8 cellular contexts compared by ENCODE assay signal in genomic region chr2:101307503-101307902, GRCh38. TPM values are rescaled to one million over a fixed set of nuclear protein-coding genes. Genes with fewer than 3 reads are reported as not detected.
DNase-seq lines count a peak whose midpoint lies in the region; ATAC-seq and TF ChIP-seq lines count a peak whose summit lies in the region.

No MANE protein-coding gene starts in this region.

- no peaks in the 10 kb centered on the region for H3K9me3 Mint-ChIP-seq in activated T-cell treated with anti-CD3 and anti-CD28 coated beads, Interleukin-2, amount 50 U/mL, for 24 hours

- H3K36me3 Mint-ChIP-seq in activated T-cell treated with anti-CD3 and anti-CD28 coated beads, Interleukin-2, amount 50 U/mL, for 24 hours (ENCODE audit: low read depth), result peaks cover 45% of the 10 kb centered on the region

- peaks cover 83% of the 10 kb centered on the region for H3K4me1 Mint-ChIP-seq in activated T-cell treated with anti-CD3 and anti-CD28 coated beads, Interleukin-2, amount 50 U/mL, for 24 hours (ENCODE audit: low read depth)

- no peak for ATAC-seq in lower lobe of right lung
- no peak for ATAC-seq in HG02840 (IDR thresholded peaks at IDR 0.05; ENCODE audit: low FRiP score, unreplicated experiment)

- no peaks in the 10 kb centered on the region for H3K9me3 ChIP-seq in ascending aorta
- H3K9me3 ChIP-seq in lower lobe of right lung, result no peaks in the 10 kb centered on the region
- H3K9me3 ChIP-seq in transverse colon, result no peaks in the 10 kb centered on the region

- peak overlapping the region; percentile 92 to 94 for H3K27ac ChIP-seq in ascending aorta
- H3K27ac ChIP-seq in lower lobe of right lung, result peak overlapping the region; percentile 95
- H3K27ac ChIP-seq in transverse colon, result peak overlapping the region; percentile 92 to 95 (median 94)

- no peak for TF ChIP-seq CTCF in ascending aorta (IDR thresholded peaks at IDR 0.05)
- no peak for TF ChIP-seq CTCF in lower lobe of right lung (IDR thresholded peaks at IDR 0.05)
- no peak for TF ChIP-seq CTCF in transverse colon (IDR thresholded peaks at IDR 0.05)

- peak overlapping the region; percentile 91 for H3K4me3 Mint-ChIP-seq in activated T-cell treated with anti-CD3 and anti-CD28 coated beads, Interleukin-2, amount 50 U/mL, for 24 hours

- H3K36me3 ChIP-seq in ascending aorta, result peaks cover 0 to 2% of the 10 kb centered on the region in 2 donors
- peaks cover 4% of the 10 kb centered on the region for H3K36me3 ChIP-seq in lower lobe of right lung
- H3K36me3 ChIP-seq in transverse colon, result no peaks in the 10 kb centered on the region

- TF ChIP-seq EP300 in transverse colon (IDR thresholded peaks at IDR 0.05; ENCODE audit: low read depth), result no peak

- H3K4me1 ChIP-seq in ascending aorta, result peaks cover 3 to 17% of the 10 kb centered on the region in 2 donors
- H3K4me1 ChIP-seq in lower lobe of right lung, result peaks cover 54% of the 10 kb centered on the region
- H3K4me1 ChIP-seq in transverse colon, result peaks cover 11 to 59% (median 31%) of the 10 kb centered on the region in 4 donors

- no peak for TF ChIP-seq POLR2A in transverse colon (IDR thresholded peaks at IDR 0.05)

- H3K4me3 ChIP-seq in ascending aorta (peak overlapping the region; percentile 76 to 95), lower lobe of right lung (peak overlapping the region; percentile 93), transverse colon (peak overlapping the region; percentile 78 to 92 (median 85))

- intact Hi-C loops in ascending aorta (cut with DNase I), result loop anchor here (5.0 to 10.0 kb wide), 2 partner anchors 153 to 305 kb away; partner anchors contain the start of genes RPL31 and TBC1D8
- intact Hi-C loops in lower lobe of right lung (cut with DNase I), result no loop called here
- intact Hi-C loops in transverse colon (cut with DNase I; ENCODE audit: low total_unique reads), result no loop called here

- H3K27me3 Mint-ChIP-seq in activated T-cell treated with anti-CD3 and anti-CD28 coated beads, Interleukin-2, amount 50 U/mL, for 24 hours, result no peaks in the 10 kb centered on the region

- no peak for DNase-seq in activated T-cell treated with anti-CD3 and anti-CD28 coated beads, Interleukin-2, amount 50 U/mL, for 24 hours
- no peak for DNase-seq in activated T-cell treated with anti-CD3 and anti-CD28 coated beads, Interleukin-2, amount 50 U/mL, for 1 hour
- DNase-seq in ascending aorta (ENCODE audit: low spot score in 2 of 2), result no peak
- DNase-seq in lower lobe of right lung, result no peak
- DNase-seq in transverse colon, result no peak
- no peak for DNase-seq in iPS-NIHi11 (ENCODE audit: low spot score)
- DNase-seq in DMS153 treated with DMSO at 0.1 percent for 48 hours (lab: John Stamatoyannopoulos, UW; ENCODE audit: unreplicated experiment), result no peak

- 7% methylated on average over 9 of the region's 9 CpGs; no CpG with 5 or more reads in 1 of the 2 donors for WGBS in transverse colon (ENCODE audit: low coverage in 1 of 2), 2 donors

- in situ Hi-C loops in transverse colon (cut with MboI; ENCODE audit: low pct_ligation_motif_present in 1 of 4, low pct_unique_long_range_greater_than_20kb in 1 of 4, low sequenced_read_pairs in 3 of 4), result no loop called here

- peak overlapping the region; percentile 99 for H3K27ac Mint-ChIP-seq in activated T-cell treated with anti-CD3 and anti-CD28 coated beads, Interleukin-2, amount 50 U/mL, for 24 hours

- H3K27me3 ChIP-seq in ascending aorta, result no peaks in the 10 kb centered on the region
- H3K27me3 ChIP-seq in lower lobe of right lung (ENCODE audit: low read depth), result no peaks in the 10 kb centered on the region
- no peaks in the 10 kb centered on the region for H3K27me3 ChIP-seq in transverse colon

RNA-seq across cellular contexts. Expression of gene RNF149, which starts 1.0 kb away (rescaled TPM):
- total RNA-seq in ascending aorta (39.9 TPM), lower lobe of right lung (158 TPM), transverse colon (100 to 1,000 TPM in 1 of 4 donors, 10 to 100 TPM in 3; 22.7 to 100 (median 54.6) TPM)

RNA-seq across cellular contexts. Expression of gene CNOT11, which starts 54.8 kb away (rescaled TPM):
- total RNA-seq in ascending aorta (32.5 TPM), lower lobe of right lung (29.3 TPM), transverse colon (10 to 100 TPM; 36.8 to 48.4 (median 37.6) TPM)
